ENCODE assay signal across 8 cellular contexts in the genomic region with DNA sequence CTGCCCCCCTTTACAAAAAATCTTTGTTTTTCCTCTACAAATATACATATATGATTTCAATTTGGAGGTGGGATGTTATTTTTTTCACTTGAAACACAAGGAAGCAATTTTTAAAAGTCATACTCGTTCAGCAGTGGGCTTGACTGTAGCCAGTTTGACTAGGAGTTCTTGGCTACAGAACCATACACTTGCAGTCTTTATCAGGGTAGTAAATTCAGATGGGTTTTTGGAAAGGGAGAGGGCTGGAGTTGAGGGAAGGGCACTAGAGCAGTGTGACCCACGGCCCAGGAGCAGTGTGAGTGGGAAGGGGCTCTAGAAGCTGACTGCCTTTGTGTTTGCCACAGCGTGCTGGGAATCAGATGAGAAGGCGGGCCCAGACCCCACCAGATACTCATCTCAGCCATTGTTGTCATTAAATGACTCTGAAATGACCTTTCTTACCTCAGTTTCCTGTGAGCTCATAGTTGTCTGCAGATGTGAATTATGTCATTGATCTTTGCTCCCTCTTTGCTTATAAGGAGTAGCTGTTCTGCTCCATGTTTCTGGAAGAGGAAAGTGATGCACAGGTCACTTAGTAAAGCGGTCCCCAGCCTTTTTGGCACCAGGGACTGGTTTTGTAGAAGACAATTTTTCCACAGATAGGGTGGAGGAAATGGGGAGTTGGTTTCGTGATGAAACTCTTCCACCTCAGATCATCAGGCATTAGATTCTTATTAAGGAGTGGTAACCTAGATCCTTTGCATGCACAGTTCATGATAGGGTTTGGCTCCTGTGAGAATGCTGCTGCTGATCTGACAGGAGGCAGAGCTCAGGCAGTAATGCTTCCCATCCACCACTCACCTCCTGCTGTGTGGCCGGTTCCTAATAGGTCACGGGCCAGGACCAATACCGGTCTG.
DNase-seq lines count a peak whose midpoint lies in the region; ATAC-seq and TF ChIP-seq lines count a peak whose summit lies in the region.

No MANE protein-coding gene starts in this region.

- TF ChIP-seq CTCF in fibroblast of pulmonary artery (IDR thresholded peaks at IDR 0.05; ENCODE audit: low read length, missing control alignments) = no peak

- H3K27ac ChIP-seq in skin epidermis = peak overlapping the region in 18 of 21 experiments; percentile 7 to 82 (median 75)

- peak overlapping the region; percentile 7 for H3K4me3 ChIP-seq in fibroblast of pulmonary artery (replicated peaks; ENCODE audit: low read depth, low read length)
- H3K4me3 ChIP-seq in skin epidermis = no peak overlapping the region

- ATAC-seq in HG02885 (IDR thresholded peaks at IDR 0.05; ENCODE audit: poor library complexity, unreplicated experiment) (no peak), GM18909 (IDR thresholded peaks at IDR 0.05; ENCODE audit: poor library complexity, unreplicated experiment) (no peak)

- DNase-seq in HS-5 (ENCODE audit: low read depth) (peak; percentile 49), fibroblast of pulmonary artery (ENCODE audit: low read depth) (peak; percentile 71), SKM-1 (lab: John Stamatoyannopoulos, UW; ENCODE audit: unreplicated experiment) (no peak), NCI-H2227 treated with DMSO at 0.1 percent for 48 hours (lab: John Stamatoyannopoulos, UW) (no peak)
- peak; percentile 46 for DNase-seq in activated CD4-positive, alpha-beta T cell treated with anti-CD3 and anti-CD28 coated beads, Interleukin-2, amount 50 U/mL, for 1 hour

Comparison
In these comparisons a context has a peak if more than half of its experiments do, and no peak if none do; other contexts are left out.
1. DNase-seq: peak in HS-5 (single experiment), activated CD4-positive, alpha-beta T cell treated with anti-CD3 and anti-CD28 coated beads, Interleukin-2, amount 50 U/mL, for 1 hour (single experiment) and fibroblast of pulmonary artery (single experiment); none in SKM-1 (single experiment) and NCI-H2227 treated with DMSO at 0.1 percent for 48 hours (single experiment).